ENCODE assay signal across 17 cellular contexts in genomic region chr18:42545825-42546224, GRCh38.
DNase-seq lines count a peak whose midpoint lies in the region; ATAC-seq, FAIRE-seq and TF ChIP-seq lines count a peak whose summit lies in the region.
"Had no signal": no experiment of that assay in that cellular context is flagged by ENCODE, and none has a peak within 500 bp of the region (broad histone marks: within the 10 kb centered on the region; RNA-seq: fewer than 3 reads in every experiment).

No MANE protein-coding gene starts in this region.

- FAIRE-seq in D721Med (lab: Jason Lieb, UNC): peak; percentile 77
- no peak for FAIRE-seq in keratinocyte (lab: Jason Lieb, UNC)
- FAIRE-seq: endometrium had no signal

- no peak overlapping the region for H2AFZ ChIP-seq in keratinocyte (ENCODE audit: control insufficient read depth, low read length)

- H3K36me3 ChIP-seq in keratinocyte (ENCODE audit: control insufficient read depth in 2 of 2, extremely low read depth in 1 of 2, insufficient read depth in 2 of 2, low read length in 2 of 2): no peaks in the 10 kb centered on the region
- H3K36me3 ChIP-seq: cardiac muscle cell, tibial artery had no signal

- no peak overlapping the region for H3K9ac ChIP-seq in keratinocyte (ENCODE audit: control insufficient read depth, extremely low read depth, insufficient read depth, low read length)

- no peaks in the 10 kb centered on the region for H3K9me1 ChIP-seq in keratinocyte (ENCODE audit: control insufficient read depth, extremely low read depth, insufficient read depth, low read length)

- no peak overlapping the region for H3K27ac ChIP-seq in keratinocyte (ENCODE audit: control insufficient read depth, insufficient read depth, low read length)
- H3K27ac ChIP-seq: cardiac muscle cell, tibial artery had no signal

- TF ChIP-seq CTCF in D721Med (IDR thresholded peaks at IDR 0.05; ENCODE audit: insufficient read depth, missing control alignments) (no peak), NB4 (IDR thresholded peaks at IDR 0.05; ENCODE audit: low read depth, low read length) (no peak), keratinocyte (optimal IDR thresholded peaks at IDR 0.05 in 1 of 3, IDR thresholded peaks at IDR 0.05 in 1 of 3, conservative IDR thresholded peaks at IDR 0.05 in 1 of 3; ENCODE audit: extremely low read depth in 1 of 3, insufficient read depth in 2 of 3, low read length in 3 of 3) (no peak), GM10248 (IDR thresholded peaks at IDR 0.05; ENCODE audit: control extremely low read depth, extremely low read depth, low read depth, missing control alignments) (no peak)

- H4K20me1 ChIP-seq in keratinocyte (ENCODE audit: control insufficient read depth, extremely low read depth, insufficient read depth, low read length): no peaks in the 10 kb centered on the region

- no peak overlapping the region for H3K4me3 ChIP-seq in NB4 (ENCODE audit: low read depth, low read length)
- no peak overlapping the region for H3K4me3 ChIP-seq in keratinocyte (ENCODE audit: control insufficient read depth in 2 of 3, extremely low read depth in 1 of 3, insufficient read depth in 2 of 3, low read depth in 1 of 3, low read length in 3 of 3)
- H3K4me3 ChIP-seq: cardiac muscle cell, tibial artery had no signal

- dilution Hi-C loops in keratinocyte (cut with MboI; ENCODE audit: extremely low pct_ligation_motif_present, low sequenced_read_pairs): no loop called here

- no peak for ATAC-seq in HG03378 (IDR thresholded peaks at IDR 0.05; ENCODE audit: unreplicated experiment)

- CTCF ChIA-PET in GM10248 (lab: Yijun Ruan, JAX): no interaction called here

- POLR2A ChIA-PET in GM10248 (lab: Yijun Ruan, JAX): no interaction called here

- no peaks in the 10 kb centered on the region for H3K9me3 ChIP-seq in keratinocyte (ENCODE audit: control insufficient read depth, low read depth, low read length)
- H3K9me3 ChIP-seq: tibial artery had no signal

- TF ChIP-seq POLR2A in NB4 (IDR thresholded peaks at IDR 0.05; ENCODE audit: extremely low read depth, insufficient read length): no peak

- no peaks in the 10 kb centered on the region for H3K4me1 ChIP-seq in keratinocyte (ENCODE audit: control insufficient read depth, extremely low read depth, insufficient read depth, low read length)
- H3K4me1 ChIP-seq: tibial artery had no signal

- H3K79me2 ChIP-seq in keratinocyte (ENCODE audit: control insufficient read depth, insufficient read depth, low read length): no peaks in the 10 kb centered on the region

- no peaks in the 10 kb centered on the region for H3K27me3 ChIP-seq in keratinocyte (ENCODE audit: control insufficient read depth, extremely low read depth, insufficient read depth, low read length)
- H3K27me3 ChIP-seq: cardiac muscle cell, tibial artery had no signal

- H3K4me2 ChIP-seq in keratinocyte (ENCODE audit: control insufficient read depth, extremely low read depth, insufficient read depth, low read depth, low read length): no peak overlapping the region

- DNase-seq in D721Med (ENCODE audit: insufficient read length, low spot score) (no peak), NB4 (ENCODE audit: low read depth) (peak; percentile 2), astrocyte of the hippocampus (ENCODE audit: low read depth, low spot score) (peak; percentile 63), keratinocyte (ENCODE audit: low read depth, low spot score) (peak; percentile 2), OCI-M2 (lab: John Stamatoyannopoulos, UW; ENCODE audit: unreplicated experiment) (no peak), GM10248 (ENCODE audit: extremely low spot score) (no peak), DMS 273 treated with DMSO at 0.1 percent for 48 hours (lab: John Stamatoyannopoulos, UW) (no peak)
- DNase-seq: activated effector memory CD4-positive, alpha-beta T cell treated with anti-CD3 and anti-CD28 coated beads, Interleukin-2, amount 50 U/mL, for 16 hours; DMS79 treated with DMSO at 0.1 percent for 48 hours; hippocampal formation; NCI-H2029 treated with DMSO at 0.1 percent for 48 hours; NCI-H82; SHP77 treated with DMSO at 0.1 percent for 48 hours; tibial artery had no signal

Comparison
In these comparisons a context has a peak if more than half of its experiments do, and no peak if none do; other contexts are left out.
1. DNase-seq: peak in NB4 (single experiment), astrocyte of the hippocampus (single experiment) and keratinocyte (single experiment); none in D721Med (single experiment), OCI-M2 (single experiment), GM10248 (single experiment) and DMS 273 treated with DMSO at 0.1 percent for 48 hours (single experiment).